Comparison of ENCODE assay signal across 20 cellular contexts in genomic region chr6:46203388-46203787, GRCh38. TPM values are rescaled to one million over a fixed set of nuclear protein-coding genes. Genes with fewer than 3 reads are reported as not detected.
"Had no signal": no experiment of that assay in that cellular context is flagged by ENCODE, and none has a peak within 500 bp of the region (broad histone marks: within the 10 kb centered on the region; RNA-seq: fewer than 3 reads in every experiment).

No MANE protein-coding gene starts in this region.

- ATAC-seq: effector memory CD8-positive, alpha-beta T cell; heart right ventricle; lower lobe of right lung; right lobe of liver had no signal

- DNase-seq: effector memory CD8-positive, alpha-beta T cell; heart right ventricle; islet precursor cell; left ventricle myocardium inferior; lower lobe of right lung; naive B cell; right lobe of liver; spleen; stimulated activated CD4-positive, alpha-beta T cell treated with anti-CD3 and anti-CD28 coated beads, Interleukin-15, amount 100 ng/mL, for 24 hours; stimulated activated CD4-positive, alpha-beta T cell treated with anti-CD3 and anti-CD28 coated beads, Interleukin-1b, Interleukin-23, amount 100 ng/mL, for 48 hours; stimulated activated CD4-positive, alpha-beta T cell treated with anti-CD3 and anti-CD28 coated beads, Interleukin-4, amount 100 ng/mL, for 4 hours; stimulated activated naive CD4-positive, alpha-beta T cell; stomach; substantia nigra; trophoblast cell had no signal

- H3K9me3 ChIP-seq: left ventricle myocardium inferior, lower lobe of right lung, neutrophil, right lobe of liver, stomach had no signal

- H3K4me3 ChIP-seq: esophagus muscularis mucosa, heart right ventricle, left ventricle myocardium inferior, lower lobe of right lung, right lobe of liver, spleen, stomach had no signal

- H3K4me1 ChIP-seq: esophagus muscularis mucosa, left ventricle myocardium inferior, lower lobe of right lung, right lobe of liver, spleen, stomach had no signal

- H3K27me3 ChIP-seq: esophagus muscularis mucosa, heart right ventricle, neutrophil, right lobe of liver, spleen, stomach had no signal

- H3K27ac ChIP-seq: epithelial cell of prostate, esophagus muscularis mucosa, heart right ventricle, left ventricle myocardium inferior, lower lobe of right lung, neutrophil, right lobe of liver, spleen, stomach had no signal

- H3K36me3 ChIP-seq: esophagus muscularis mucosa, heart right ventricle, left ventricle myocardium inferior, lower lobe of right lung, neutrophil, right lobe of liver, spleen, stomach had no signal

RNA-seq across cellular contexts. Expression of gene ENPP5, which starts 32.6 kb away (rescaled TPM):
- total RNA-seq: glomerular endothelial cell, osteocyte had no signal
